ENCODE assay signal across 8 cellular contexts in the genomic region with DNA sequence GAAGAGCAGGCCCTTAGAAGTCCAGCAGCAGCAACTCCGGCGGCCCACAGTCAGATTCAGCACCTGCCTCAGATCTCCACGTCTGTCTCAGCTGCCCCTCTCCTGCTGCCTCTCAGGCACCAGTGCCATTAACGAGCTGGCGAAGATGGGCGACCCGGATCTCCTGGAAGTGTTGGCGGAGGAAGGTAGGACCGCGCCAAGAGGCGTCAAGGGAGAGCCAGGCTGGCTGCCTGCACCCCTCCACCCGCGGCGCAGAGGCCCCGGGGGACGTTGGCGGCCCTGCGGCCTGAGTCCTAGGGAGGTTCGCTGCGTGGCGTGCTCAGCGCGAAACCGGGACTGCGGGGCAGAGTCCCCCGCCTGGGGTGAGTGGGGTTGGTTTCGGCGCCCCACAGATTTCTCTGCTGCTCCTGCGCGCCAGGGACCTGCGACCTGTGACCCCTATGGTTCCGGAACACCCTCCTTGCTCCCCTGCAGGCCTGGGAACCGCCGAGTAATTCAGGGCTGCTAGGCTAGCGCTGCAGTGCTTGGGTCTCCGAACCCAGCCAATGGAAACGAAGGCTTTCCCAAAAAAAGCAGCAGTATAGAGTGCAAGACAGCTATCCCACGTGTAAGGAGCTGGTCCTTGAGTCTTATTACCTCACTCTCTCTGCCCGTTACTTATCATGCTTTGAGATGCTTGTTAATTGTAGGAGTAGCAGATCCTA. TPM values are rescaled to one million over a fixed set of nuclear protein-coding genes. Genes with fewer than 3 reads are reported as not detected.
DNase-seq lines count a peak whose midpoint lies in the region; ATAC-seq, FAIRE-seq and TF ChIP-seq lines count a peak whose summit lies in the region.

No MANE protein-coding gene starts in this region.

- no peaks in the 10 kb centered on the region for H3F3A ChIP-seq in PC-3 (ENCODE audit: low read length, unreplicated experiment)

- WGBS in K562 (ENCODE audit: insufficient coverage, low coverage, missing lambda C conversion rate) = 2% methylated on average over 39 of the region's 39 CpGs
- 1 to 2% (median 2%) methylated on average over 38 to 39 of the region's 39 CpGs for WGBS in small intestine, 3 donors

- TF ChIP-seq RAD21 in K562 (CRISPR knock-in tag; conservative IDR thresholded peaks at IDR 0.05 in 1 of 2, IDR thresholded peaks at IDR 0.05 in 1 of 2) = no peak

- no peak for TF ChIP-seq POLR2A in K562 (conservative IDR thresholded peaks at IDR 0.05)

- H3K36me3 ChIP-seq in K562 (ENCODE audit: control insufficient read depth, insufficient read depth, low read length) (no peaks in the 10 kb centered on the region), small intestine (ENCODE audit: control insufficient read depth in 2 of 2, insufficient read depth in 2 of 2, low read length in 2 of 2) (no peaks in the 10 kb centered on the region), PC-3 (ENCODE audit: low read depth, low read length) (no peaks in the 10 kb centered on the region)

- CTCF ChIA-PET in K562 (lab: Yijun Ruan, JAX; ENCODE audit: low intra/inter-chr PET ratio) (no interaction called here), PC-3 (lab: Charles Lee) (no interaction called here)

- no peak for TF ChIP-seq EP300 in K562 (IDR thresholded peaks at IDR 0.05; ENCODE audit: low read length)

- no peaks in the 10 kb centered on the region for H3K9me1 ChIP-seq in K562 (ENCODE audit: control insufficient read depth, insufficient read depth, low read length)

- H3K9ac ChIP-seq in K562 (ENCODE audit: insufficient read depth in 1 of 2, low read depth in 2 of 2, low read length in 2 of 2) = peak overlapping the region in 1 of 2 experiments; percentile 26; a peak in 2 of 4 replicates
- no peak overlapping the region for H3K9ac ChIP-seq in PC-3 (ENCODE audit: low read length)

- DNase-seq in D341Med (ENCODE audit: low spot score) = peak; percentile 61
- peak; percentile 22 for DNase-seq in HuH-7 (ENCODE audit: low spot score)
- DNase-seq in K562 (ENCODE audit: extremely low read depth in 1 of 4, low spot score in 3 of 4) = peak; percentile 6 to 9 (median 8)
- peak; percentile 21 for DNase-seq in kidney tubule cell (ENCODE audit: low spot score)
- peak; percentile 40 for DNase-seq in small intestine
- DNase-seq in PC-3 = no peak
- DNase-seq in dermis blood vessel endothelial cell = no peak

- no peak for TF ChIP-seq CTCF in K562 (IDR thresholded peaks at IDR 0.05 in 2 of 3, conservative IDR thresholded peaks at IDR 0.05 in 1 of 3; ENCODE audit: insufficient read depth in 2 of 3, low read depth in 1 of 3, low read length in 3 of 3)
- TF ChIP-seq CTCF in PC-3 (conservative IDR thresholded peaks at IDR 0.05; ENCODE audit: low read depth, low read length) = no peak

- in situ Hi-C loops in K562 (cut with MboI) = no loop called here

- H3K27me3 ChIP-seq in K562 (ENCODE audit: control insufficient read depth in 2 of 2, insufficient read depth in 2 of 2, low read length in 2 of 2) = no peaks in the 10 kb centered on the region
- peaks cover 0 to 2% of the 10 kb centered on the region in 2 donors for H3K27me3 ChIP-seq in small intestine (ENCODE audit: control insufficient read depth in 2 of 2, insufficient read depth in 2 of 2, low read length in 2 of 2)
- H3K27me3 ChIP-seq in PC-3 (ENCODE audit: low read length) = peaks cover 17% of the 10 kb centered on the region; the same call in 1 of the 2 replicates

- H4K20me1 ChIP-seq in K562 (replicated peaks; ENCODE audit: control insufficient read depth, insufficient read depth, low read length) (no peaks in the 10 kb centered on the region), PC-3 (ENCODE audit: low read length) (no peaks in the 10 kb centered on the region)

- no peaks in the 10 kb centered on the region for H3K9me2 ChIP-seq in PC-3 (replicated peaks; ENCODE audit: low read length)

- H3K79me2 ChIP-seq in K562 (ENCODE audit: control insufficient read depth, insufficient read depth, low read length) (no peaks in the 10 kb centered on the region), PC-3 (ENCODE audit: low read length) (no peaks in the 10 kb centered on the region)

- H3K9me3 ChIP-seq in K562 (replicated peaks; ENCODE audit: control insufficient read depth, insufficient read depth, low read depth, low read length) (no peaks in the 10 kb centered on the region), small intestine (ENCODE audit: control insufficient read depth, low read depth) (no peaks in the 10 kb centered on the region), PC-3 (ENCODE audit: low read length) (no peaks in the 10 kb centered on the region)

- H3K4me2 ChIP-seq in K562 (ENCODE audit: insufficient read depth, low read length) (peak overlapping the region; percentile 63), PC-3 (ENCODE audit: low read length) (no peak overlapping the region)

- H3K4me3 ChIP-seq in K562 = peak overlapping the region; percentile 46
- peak overlapping the region; percentile 41 to 82 for H3K4me3 ChIP-seq in small intestine (ENCODE audit: low read depth in 1 of 2, low read length in 2 of 2)
- H3K4me3 ChIP-seq in PC-3 (ENCODE audit: low read length) = no peak overlapping the region

- no TSS peak for BruUV-seq in K562 (replicated peaks; lab: Mats Ljungman, UMichigan)
- BruUV-seq in PC-3 (replicated peaks; lab: Mats Ljungman, UMichigan) = no TSS peak

- peak overlapping the region; percentile 63 for H2AFZ ChIP-seq in K562 (ENCODE audit: low read depth, low read length)
- no peak overlapping the region for H2AFZ ChIP-seq in PC-3 (ENCODE audit: low read length)

- FAIRE-seq in K562 (lab: Jason Lieb, UNC) (no peak), small intestine (lab: Jason Lieb, UNC) (no peak)

- intact Hi-C loops in K562 (cut with micrococcal nuclease) (no loop called here), PC-3 (cut with micrococcal nuclease) (no loop called here)

- POLR2A ChIA-PET in K562 (lab: Yijun Ruan, JAX) (interaction anchor here (1.3 kb wide), 1 partner anchor 10 kb away, joined by 4 read pairs; no protein-coding TSS in a partner anchor), PC-3 (lab: Charles Lee; ENCODE audit: unreplicated experiment) (no interaction called here)

- ATAC-seq in GM19395 (IDR thresholded peaks at IDR 0.05; ENCODE audit: unreplicated experiment) (peak; percentile 37), K562 (peak; percentile 69), PC-3 (no peak)

- H3K4me1 ChIP-seq in K562 (replicated peaks in 1 of 2; ENCODE audit: control insufficient read depth in 2 of 2, insufficient read depth in 2 of 2, low read length in 2 of 2) (peaks cover 0 to 13% of the 10 kb centered on the region in 2 experiments; a peak in 2 of 5 replicates), small intestine (ENCODE audit: control insufficient read depth in 2 of 2, insufficient read depth in 1 of 2, low read depth in 1 of 2, low read length in 1 of 2) (no peaks in the 10 kb centered on the region), PC-3 (ENCODE audit: insufficient read depth, low read length) (no peaks in the 10 kb centered on the region)

- H3K27ac ChIP-seq in K562 (ENCODE audit: extremely low read depth, low read depth, low read length) = no peak overlapping the region
- H3K27ac ChIP-seq in small intestine (ENCODE audit: low read depth in 1 of 2, low read length in 1 of 2) = peak overlapping the region in 1 of 2 donors; percentile 70
- H3K27ac ChIP-seq in PC-3 (ENCODE audit: low read length) = no peak overlapping the region

TF ChIP-seq in K562, 482 proteins besides CTCF, POLR2A, EP300 and RAD21 (continues in another document):
- TF ChIP-seq E2F6 (IDR thresholded peaks at IDR 0.05; ENCODE audit: borderline replicate concordance in 1 of 2, extremely low read depth in 1 of 2, insufficient read depth in 1 of 2, insufficient read length in 1 of 2, low read depth in 1 of 2, low read length in 1 of 2, poor library complexity in 1 of 2, severe bottlenecking in 1 of 2) = peak in 1 of 2 experiments; percentile 32
- no peak for TF ChIP-seq NR2C2 (CRISPR knock-in tag; IDR thresholded peaks at IDR 0.05)
- TF ChIP-seq NR2C2 (tag; IDR thresholded peaks at IDR 0.05) = peak; percentile 82

RNA-seq across cellular contexts. Expression of gene ANO5, which starts 0.6 kb away (rescaled TPM):
- 0.19 and 1.4 TPM in 2 replicates for total RNA-seq in K562 (2011; cell fraction: chromatin; rRNA removed; ENCODE audit: low replicate concordance)
- 0.17 and 0.79 TPM in 2 replicates for total RNA-seq in K562 (2011; cell fraction: nucleolus; rRNA removed)
- 0.84 and 1.7 TPM in 2 replicates for total RNA-seq in K562 (2011; cell fraction: nucleoplasm; rRNA removed)
- total RNA-seq in K562 (2014; rRNA removed) = 0.20 and 0.27 TPM in 2 replicates
- total RNA-seq in K562 (2014; rRNA removed; fragmentation: Illumina TruSeq; extraction: Trizol) = 0.54 and 0.58 TPM in 2 replicates
- 0.36 and 0.75 TPM in 2 replicates for total RNA-seq in K562 (2015; rRNA removed; fragmentation: Illumina TruSeq; extraction: Trizol)
- 0.34 and 0.51 TPM in 2 replicates for total RNA-seq in K562 (2021)
- 0.03 and 0.33 TPM in 2 replicates for polyA plus RNA-seq in K562 (2011; rRNA removed)
- 0.18 TPM in 1 of 2 replicates, not detected in the other for polyA plus RNA-seq in K562 (2011; cell fraction: cytosol; rRNA removed)
- polyA plus RNA-seq in K562 (2011; cell fraction: nucleus; rRNA removed) = 0.31 and 0.63 TPM in 2 replicates
- polyA plus RNA-seq in K562 (2012) = 0.34 and 0.50 TPM in 2 replicates
- 0.22 and 0.28 TPM in 2 replicates for polyA plus RNA-seq in K562 (2014; fragmentation: Illumina TruSeq; extraction: Trizol)
- polyA plus RNA-seq in K562 (2014; fragmentation: Nextera tagmentation; extraction: Ambion mirVana) = under 1 TPM; 0.23 to 0.24 TPM
- polyA plus RNA-seq in K562 (2014; rRNA removed) = 0.16 and 0.42 TPM in 2 replicates
- 0.12 and 0.84 TPM in 2 replicates for polyA minus RNA-seq in K562 (2011; rRNA and poly(A)+ RNA removed)
- polyA minus RNA-seq in K562 (2011; cell fraction: cytosol; rRNA and poly(A)+ RNA removed) = 0.38 TPM in 1 of 2 replicates, not detected in the other
- 0.27 and 0.44 TPM in 2 replicates for polyA minus RNA-seq in K562 (2011; cell fraction: nucleus; rRNA and poly(A)+ RNA removed)
- polyA plus RNA-seq in small intestine = 1 to 10 TPM; 1.4 to 1.8 (median 1.5) TPM
- total RNA-seq in PC-3 (2014; rRNA removed) = not detected in 2 replicates
- total RNA-seq in dermis blood vessel endothelial cell = under 0.01 and 0.09 TPM in 2 replicates

Comparison
In these comparisons a context has a peak if more than half of its experiments do, and no peak if none do; other contexts are left out.
1. DNase-seq: peak in D341Med (single experiment), HuH-7 (single experiment), K562 (4 of 4), kidney tubule cell (single experiment) and small intestine (single experiment); none in PC-3 (single experiment) and dermis blood vessel endothelial cell (single experiment).